9 cellular contexts compared by ENCODE assay signal in genomic region chr22:36486619-36487384, GRCh38. TPM values are rescaled to one million over a fixed set of nuclear protein-coding genes. Genes with fewer than 3 reads are reported as not detected.
DNase-seq lines count a peak whose midpoint lies in the region; ATAC-seq, FAIRE-seq and TF ChIP-seq lines count a peak whose summit lies in the region.
"Had no signal": no experiment of that assay in that cellular context is flagged by ENCODE, and none has a peak within 500 bp of the region (broad histone marks: within the 10 kb centered on the region; RNA-seq: fewer than 3 reads in every experiment).

No MANE protein-coding gene starts in this region.

- FAIRE-seq in G401.6 (lab: Jason Lieb, UNC) = peak; percentile 91
- FAIRE-seq: TTC549 had no signal

- H3K9me3 ChIP-seq in left ventricle myocardium inferior (replicated peaks) = no peaks in the 10 kb centered on the region

- H3K9me3 Mint-ChIP-seq in activated T-cell treated with anti-CD3 and anti-CD28 coated beads, Interleukin-2, amount 50 U/mL, for 72 hours = peaks cover 0 to 2% of the 10 kb centered on the region in 2 donors

- ATAC-seq in activated T-cell treated with anti-CD3 and anti-CD28 coated beads, Interleukin-2, amount 50 U/mL, for 72 hours (replicated peaks in 1 of 2) = no peak
- ATAC-seq in HG02678 (IDR thresholded peaks at IDR 0.05; ENCODE audit: unreplicated experiment) (no peak), GM21717 (IDR thresholded peaks at IDR 0.05; ENCODE audit: unreplicated experiment) (no peak)

- H3K4me1 Mint-ChIP-seq in activated T-cell treated with anti-CD3 and anti-CD28 coated beads, Interleukin-2, amount 50 U/mL, for 72 hours (ENCODE audit: low read depth) = peaks cover 7% of the 10 kb centered on the region

- peaks cover 9 to 11% of the 10 kb centered on the region in 2 donors for H3K36me3 Mint-ChIP-seq in activated T-cell treated with anti-CD3 and anti-CD28 coated beads, Interleukin-2, amount 50 U/mL, for 72 hours (ENCODE audit: insufficient read depth in 2 of 2)

- TF ChIP-seq POLR2A in NB4 (IDR thresholded peaks at IDR 0.05; ENCODE audit: extremely low read depth, insufficient read length) = no peak

- DNase-seq in NB4 (ENCODE audit: low read depth) (peak; percentile 78), left ventricle myocardium inferior (no peak), NCI-H510A (lab: John Stamatoyannopoulos, UW) (no peak)
- DNase-seq in activated T-cell treated with anti-CD3 and anti-CD28 coated beads, Interleukin-2, amount 50 U/mL, for 72 hours = peak; percentile 62 to 65
- peak; percentile 43 for DNase-seq in stimulated activated CD8-positive, alpha-beta memory T cell treated with anti-CD3 and anti-CD28 coated beads, Interleukin-12 subunit alpha, Interleukin-12 subunit beta, amount 100 ng/mL, for 1 hour (ENCODE audit: low read depth)

- TF ChIP-seq CTCF in NB4 (IDR thresholded peaks at IDR 0.05; ENCODE audit: low read depth, low read length) (peak; percentile 73), left ventricle myocardium inferior (IDR thresholded peaks at IDR 0.05; ENCODE audit: borderline replicate concordance) (peak; percentile 79)

- H3K4me3 Mint-ChIP-seq in activated T-cell treated with anti-CD3 and anti-CD28 coated beads, Interleukin-2, amount 50 U/mL, for 72 hours = no peak overlapping the region

- no peaks in the 10 kb centered on the region for H3K27me3 ChIP-seq in left ventricle myocardium inferior (ENCODE audit: low read depth)

- no peak overlapping the region for H3K27ac Mint-ChIP-seq in activated T-cell treated with anti-CD3 and anti-CD28 coated beads, Interleukin-2, amount 50 U/mL, for 72 hours

- no peak overlapping the region for H3K27ac ChIP-seq in left ventricle myocardium inferior (replicated peaks)

- H3K4me1 ChIP-seq in left ventricle myocardium inferior = peaks cover 7% of the 10 kb centered on the region

- H3K27me3 Mint-ChIP-seq in activated T-cell treated with anti-CD3 and anti-CD28 coated beads, Interleukin-2, amount 50 U/mL, for 72 hours (ENCODE audit: low read depth) = no peaks in the 10 kb centered on the region

- intact Hi-C loops in left ventricle myocardium inferior (cut with micrococcal nuclease) = loop anchor here (10.0 kb wide), 1 partner anchor 292 kb away; no protein-coding TSS in a partner anchor

- no peak overlapping the region for H3K4me3 ChIP-seq in NB4 (ENCODE audit: low read depth, low read length)
- H3K4me3 ChIP-seq in left ventricle myocardium inferior = no peak overlapping the region

- peaks cover 15% of the 10 kb centered on the region for H3K36me3 ChIP-seq in left ventricle myocardium inferior

RNA-seq across cellular contexts. Expression of gene TXN2, which starts 5.4 kb away (rescaled TPM):
- 100 to 1,000 TPM; 115 TPM for total RNA-seq in activated T-cell treated with anti-CD3 and anti-CD28 coated beads, Interleukin-2, amount 50 U/mL, for 72 hours
- 113 TPM for total RNA-seq in left ventricle myocardium inferior

RNA-seq across cellular contexts. Expression of gene FOXRED2, which starts 20.0 kb away (rescaled TPM):
- 10 to 100 TPM; 12.6 to 19.3 TPM for total RNA-seq in activated T-cell treated with anti-CD3 and anti-CD28 coated beads, Interleukin-2, amount 50 U/mL, for 72 hours
- 9.8 TPM for total RNA-seq in left ventricle myocardium inferior

RNA-seq across cellular contexts. Expression of gene EIF3D, which starts 42.2 kb away (rescaled TPM):
- total RNA-seq in activated T-cell treated with anti-CD3 and anti-CD28 coated beads, Interleukin-2, amount 50 U/mL, for 72 hours = 100 to 1,000 TPM; 320 to 339 TPM
- 75.4 TPM for total RNA-seq in left ventricle myocardium inferior

Comparison
In these comparisons a context has a peak if more than half of its experiments do, and no peak if none do; other contexts are left out.
1. DNase-seq: peak in NB4 (single experiment), activated T-cell treated with anti-CD3 and anti-CD28 coated beads, Interleukin-2, amount 50 U/mL, for 72 hours (2 of 2) and stimulated activated CD8-positive, alpha-beta memory T cell treated with anti-CD3 and anti-CD28 coated beads, Interleukin-12 subunit alpha, Interleukin-12 subunit beta, amount 100 ng/mL, for 1 hour (single experiment); none in left ventricle myocardium inferior (single experiment) and NCI-H510A (single experiment).